In the genomic region with DNA sequence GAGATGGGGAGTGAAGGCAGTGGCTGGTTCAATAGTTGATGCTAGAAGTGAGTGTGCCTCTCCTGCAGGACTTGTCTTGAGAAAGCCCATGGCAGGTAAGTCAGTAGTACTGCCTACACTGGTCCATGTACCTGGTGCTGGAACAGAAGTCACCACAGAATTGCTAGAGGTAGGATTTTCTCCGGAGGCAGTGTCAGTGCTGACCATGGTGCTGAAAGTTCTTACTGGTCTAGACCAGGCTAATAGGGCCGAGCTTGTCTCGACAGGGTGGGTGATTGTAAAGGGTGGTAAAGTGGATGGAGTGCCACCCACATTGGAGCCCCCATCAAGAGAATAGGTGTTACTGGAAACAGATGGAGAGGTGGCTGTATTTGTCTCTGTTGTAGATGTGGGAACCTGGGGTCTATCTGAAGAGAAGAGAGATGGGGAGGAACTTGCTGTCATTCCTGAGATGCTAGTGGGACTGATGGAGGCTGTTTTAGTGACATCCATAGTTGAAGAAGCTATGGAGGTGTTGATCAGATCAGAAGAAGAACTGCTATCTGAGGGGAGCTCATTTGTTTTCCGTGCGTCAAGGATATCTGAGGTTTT, we compare ENCODE assay signal across 17 cellular contexts. TPM values are rescaled to one million over a fixed set of nuclear protein-coding genes. Genes with fewer than 3 reads are reported as not detected.
DNase-seq lines count a peak whose midpoint lies in the region; ATAC-seq, FAIRE-seq and TF ChIP-seq lines count a peak whose summit lies in the region.
"Had no signal": no experiment of that assay in that cellular context is flagged by ENCODE, and none has a peak within 500 bp of the region (broad histone marks: within the 10 kb centered on the region; RNA-seq: fewer than 3 reads in every experiment).

No MANE protein-coding gene starts in this region.

- H3K9me2 ChIP-seq in PC-3 (replicated peaks; ENCODE audit: low read length) = no peaks in the 10 kb centered on the region

- intact Hi-C loops in PC-3 (cut with micrococcal nuclease) = no loop called here
- intact Hi-C loops in lower lobe of right lung (cut with DNase I) = no loop called here
- intact Hi-C loops in heart left ventricle (cut with DNase I) = no loop called here

- 39% methylated on average over 5 of the region's 5 CpGs for WGBS in A549 (ENCODE audit: missing lambda C conversion rate)
- WGBS in heart left ventricle, 4 donors = 57 to 66% (median 61%) methylated on average over 5 of the region's 5 CpGs

- H4K20me1 ChIP-seq in PC-3 (ENCODE audit: low read length) = no peaks in the 10 kb centered on the region

- POLR2A ChIA-PET in A549 (lab: Yijun Ruan, JAX) = no interaction called here
- POLR2A ChIA-PET in PC-3 (lab: Charles Lee; ENCODE audit: unreplicated experiment) = no interaction called here

- H3K9me3 ChIP-seq in A549 (no peaks in the 10 kb centered on the region), PC-3 (ENCODE audit: low read length) (no peaks in the 10 kb centered on the region), lower lobe of right lung (no peaks in the 10 kb centered on the region), heart left ventricle (peaks cover 0 to 4% (median 0%) of the 10 kb centered on the region in 12 donors)

- TF ChIP-seq POLR2A in A549 (IDR thresholded peaks at IDR 0.05; ENCODE audit: low read length) (no peak), H54 (IDR thresholded peaks at IDR 0.05; ENCODE audit: low read depth, low read length) (no peak), heart left ventricle (IDR thresholded peaks at IDR 0.05) (no peak)

- CTCF ChIA-PET in A549 (lab: Yijun Ruan, JAX) = no interaction called here
- CTCF ChIA-PET in PC-3 (lab: Charles Lee) = no interaction called here

- no peak for TF ChIP-seq CTCF in A549 (IDR thresholded peaks at IDR 0.05)
- TF ChIP-seq CTCF in PC-3 (conservative IDR thresholded peaks at IDR 0.05; ENCODE audit: low read depth, low read length) = no peak
- no peak for TF ChIP-seq CTCF in lower lobe of right lung (IDR thresholded peaks at IDR 0.05)
- no peak for TF ChIP-seq CTCF in heart left ventricle (IDR thresholded peaks at IDR 0.05)

- H3K27ac ChIP-seq in A549 = no peak overlapping the region
- no peak overlapping the region for H3K27ac ChIP-seq in PC-3 (ENCODE audit: low read length)
- no peak overlapping the region for H3K27ac ChIP-seq in lower lobe of right lung
- no peak overlapping the region for H3K27ac ChIP-seq in heart left ventricle
- H3K27ac ChIP-seq: coronary artery had no signal

- ATAC-seq in A549 = no peak
- no peak for ATAC-seq in PC-3
- no peak for ATAC-seq in HG03565 (IDR thresholded peaks at IDR 0.05; ENCODE audit: unreplicated experiment)
- ATAC-seq in lower lobe of right lung = no peak
- no peak for ATAC-seq in heart left ventricle
- ATAC-seq: naive thymus-derived CD4-positive, alpha-beta T cell; stimulated activated naive CD8-positive, alpha-beta T cell treated with anti-CD3 and anti-CD28 coated beads, Interleukin-15, amount 100 ng/mL, for 72 hours had no signal

- no peaks in the 10 kb centered on the region for H3K79me2 ChIP-seq in PC-3 (ENCODE audit: low read length)

- H3K4me2 ChIP-seq in A549 = no peak overlapping the region
- no peak overlapping the region for H3K4me2 ChIP-seq in PC-3 (ENCODE audit: low read length)

- no peak for TF ChIP-seq RAD21 in A549 (conservative IDR thresholded peaks at IDR 0.05 in 1 of 2, IDR thresholded peaks at IDR 0.05 in 1 of 2)

- no peaks in the 10 kb centered on the region for H3K27me3 ChIP-seq in PC-3 (ENCODE audit: low read length)
- peaks cover 3% of the 10 kb centered on the region for H3K27me3 ChIP-seq in lower lobe of right lung (ENCODE audit: low read depth)
- no peaks in the 10 kb centered on the region for H3K27me3 ChIP-seq in heart left ventricle

- H3K36me3 ChIP-seq in PC-3 (ENCODE audit: low read depth, low read length) (no peaks in the 10 kb centered on the region), lower lobe of right lung (no peaks in the 10 kb centered on the region), heart left ventricle (no peaks in the 10 kb centered on the region)

- H3K4me3 ChIP-seq in A549 (no peak overlapping the region), PC-3 (ENCODE audit: low read length) (no peak overlapping the region), lower lobe of right lung (no peak overlapping the region), heart left ventricle (no peak overlapping the region)
- H3K4me3 ChIP-seq: coronary artery had no signal

- FAIRE-seq in A549 (lab: Jason Lieb, UNC) = no peak
- no peak for FAIRE-seq in H54 (lab: Jason Lieb, UNC)
- FAIRE-seq: keratinocyte had no signal

- TF ChIP-seq EP300 in A549 (IDR thresholded peaks at IDR 0.05) = no peak

- no peaks in the 10 kb centered on the region for H3F3A ChIP-seq in PC-3 (ENCODE audit: low read length, unreplicated experiment)

- DNase-seq in A549 (ENCODE audit: low read depth in 1 of 2, low spot score in 1 of 2) = peak in 1 of 2 experiments; percentile 6
- DNase-seq in H54 (ENCODE audit: insufficient read length, low spot score) = peak; percentile 14
- DNase-seq in PC-3 = peak; percentile 66
- peak; percentile 1 for DNase-seq in fibroblast of peridontal ligament (ENCODE audit: extremely low read depth)
- DNase-seq in superior temporal gyrus (ENCODE audit: extremely low spot score) = no peak
- DNase-seq in lower lobe of right lung = no peak
- DNase-seq in heart left ventricle = no peak
- DNase-seq: activated naive CD8-positive, alpha-beta T cell treated with anti-CD3 and anti-CD28 coated beads for 36 hours; naive thymus-derived CD4-positive, alpha-beta T cell; NCI-H187; retina; stimulated activated CD4-positive, alpha-beta T cell treated with anti-CD3 and anti-CD28 coated beads, Interleukin-4, amount 100 ng/mL, for 24 hours; stimulated activated naive CD8-positive, alpha-beta T cell treated with anti-CD3 and anti-CD28 coated beads, Interleukin-15, amount 100 ng/mL, for 72 hours had no signal

- H3K9ac ChIP-seq in PC-3 (ENCODE audit: low read length) = no peak overlapping the region

- no peaks in the 10 kb centered on the region for H3K4me1 ChIP-seq in A549
- no peaks in the 10 kb centered on the region for H3K4me1 ChIP-seq in PC-3 (ENCODE audit: insufficient read depth, low read length)
- H3K4me1 ChIP-seq in lower lobe of right lung = no peaks in the 10 kb centered on the region
- no peaks in the 10 kb centered on the region for H3K4me1 ChIP-seq in heart left ventricle

- no peak overlapping the region for H2AFZ ChIP-seq in PC-3 (ENCODE audit: low read length)

- BruUV-seq in PC-3 (replicated peaks; lab: Mats Ljungman, UMichigan) = no TSS peak

TF ChIP-seq in A549, 52 proteins besides CTCF, POLR2A, EP300 and RAD21:
- TF ChIP-seq, protein P1, sequence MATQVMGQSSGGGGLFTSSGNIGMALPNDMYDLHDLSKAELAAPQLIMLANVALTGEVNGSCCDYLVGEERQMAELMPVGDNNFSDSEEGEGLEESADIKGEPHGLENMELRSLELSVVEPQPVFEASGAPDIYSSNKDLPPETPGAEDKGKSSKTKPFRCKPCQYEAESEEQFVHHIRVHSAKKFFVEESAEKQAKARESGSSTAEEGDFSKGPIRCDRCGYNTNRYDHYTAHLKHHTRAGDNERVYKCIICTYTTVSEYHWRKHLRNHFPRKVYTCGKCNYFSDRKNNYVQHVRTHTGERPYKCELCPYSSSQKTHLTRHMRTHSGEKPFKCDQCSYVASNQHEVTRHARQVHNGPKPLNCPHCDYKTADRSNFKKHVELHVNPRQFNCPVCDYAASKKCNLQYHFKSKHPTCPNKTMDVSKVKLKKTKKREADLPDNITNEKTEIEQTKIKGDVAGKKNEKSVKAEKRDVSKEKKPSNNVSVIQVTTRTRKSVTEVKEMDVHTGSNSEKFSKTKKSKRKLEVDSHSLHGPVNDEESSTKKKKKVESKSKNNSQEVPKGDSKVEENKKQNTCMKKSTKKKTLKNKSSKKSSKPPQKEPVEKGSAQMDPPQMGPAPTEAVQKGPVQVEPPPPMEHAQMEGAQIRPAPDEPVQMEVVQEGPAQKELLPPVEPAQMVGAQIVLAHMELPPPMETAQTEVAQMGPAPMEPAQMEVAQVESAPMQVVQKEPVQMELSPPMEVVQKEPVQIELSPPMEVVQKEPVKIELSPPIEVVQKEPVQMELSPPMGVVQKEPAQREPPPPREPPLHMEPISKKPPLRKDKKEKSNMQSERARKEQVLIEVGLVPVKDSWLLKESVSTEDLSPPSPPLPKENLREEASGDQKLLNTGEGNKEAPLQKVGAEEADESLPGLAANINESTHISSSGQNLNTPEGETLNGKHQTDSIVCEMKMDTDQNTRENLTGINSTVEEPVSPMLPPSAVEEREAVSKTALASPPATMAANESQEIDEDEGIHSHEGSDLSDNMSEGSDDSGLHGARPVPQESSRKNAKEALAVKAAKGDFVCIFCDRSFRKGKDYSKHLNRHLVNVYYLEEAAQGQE (IDR thresholded peaks at IDR 0.05) = peak; percentile 93
- peak; percentile 87 for TF ChIP-seq EHMT2 (IDR thresholded peaks at IDR 0.05; ENCODE audit: low read depth)
- no peak for TF ChIP-seq JUNB (IDR thresholded peaks at IDR 0.05)
- TF ChIP-seq MAFK (IDR thresholded peaks at IDR 0.05; ENCODE audit: partially characterized antibody) = no peak
- TF ChIP-seq, protein P2, sequence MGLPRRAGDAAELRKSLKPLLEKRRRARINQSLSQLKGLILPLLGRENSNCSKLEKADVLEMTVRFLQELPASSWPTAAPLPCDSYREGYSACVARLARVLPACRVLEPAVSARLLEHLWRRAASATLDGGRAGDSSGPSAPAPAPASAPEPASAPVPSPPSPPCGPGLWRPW (IDR thresholded peaks at IDR 0.05) = no peak

RNA-seq across cellular contexts. Expression of a gene that starts 36.6 kb away (rescaled TPM):
- polyA plus RNA-seq in A549 (2011; rRNA removed) = 0.23 and 0.67 TPM in 2 replicates
- polyA plus RNA-seq in A549 (2012; cell fraction: cytosol; rRNA removed) = 0.04 and 0.05 TPM in 2 replicates
- 0.15 and 0.20 TPM in 2 replicates for polyA plus RNA-seq in A549 (2012; cell fraction: nucleus; rRNA removed)
- polyA plus RNA-seq in A549 (2017; fragmentation: RNase III; extraction: RNeasy Plus Mini Kit Qiagen cat#74134 plus additional on column Dnase treatment) = 0.01 to 0.03 TPM in 2 of 3 replicates, not detected in the other
- polyA minus RNA-seq in A549 (2011; rRNA and poly(A)+ RNA removed) = 0.78 and 0.83 TPM in 2 replicates
- 0.15 and 0.52 TPM in 2 replicates for total RNA-seq in PC-3 (2014; rRNA removed)
- 2.2 TPM for total RNA-seq in lower lobe of right lung
- total RNA-seq in heart left ventricle = 10 to 100 TPM in 1 of 9 donors, under 1 TPM in 3, not detected in 5; under 0.01 to 16.2 (median 0.05) TPM
- not detected for polyA plus RNA-seq in heart left ventricle
- total RNA-seq: activated naive CD8-positive, alpha-beta T cell treated with anti-CD3 and anti-CD28 coated beads for 36 hours; T-helper 1 cell treated with Interleukin-12 subunit alpha and Interleukin-12 subunit beta and Interleukin-4 antibody, amounts not matched to agents 30 ng/mL and 1 ng/mL, for 36 hours had no signal
- polyA plus RNA-seq: naive thymus-derived CD4-positive, alpha-beta T cell had no signal

Comparison
In these comparisons a context has a peak if more than half of its experiments do, and no peak if none do; other contexts are left out.
1. DNase-seq: peak in H54 (single experiment), PC-3 (single experiment) and fibroblast of peridontal ligament (single experiment); none in superior temporal gyrus (single experiment), lower lobe of right lung (single experiment) and heart left ventricle (0 of 5).